22 cellular contexts compared by ENCODE assay signal in the genomic region with DNA sequence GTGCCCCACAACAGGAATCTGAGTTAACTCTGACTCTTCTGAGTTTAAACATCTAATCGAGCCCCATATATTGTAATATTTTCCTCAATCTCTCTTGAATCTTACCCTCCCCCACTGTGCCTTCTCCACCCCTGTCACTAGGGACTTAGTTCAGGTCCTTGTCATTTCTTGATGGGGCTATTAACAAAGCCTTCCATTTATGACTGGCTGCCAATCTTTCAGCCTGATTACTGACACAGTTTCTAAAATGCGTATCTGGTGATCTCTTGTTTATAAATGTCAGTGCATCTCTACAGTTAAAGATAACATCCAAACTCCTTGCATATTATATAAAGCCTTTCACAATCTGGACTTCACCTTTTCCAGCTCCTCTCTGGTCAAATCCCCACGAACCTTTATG.
"Had no signal": no experiment of that assay in that cellular context is flagged by ENCODE, and none has a peak within 500 bp of the region (broad histone marks: within the 10 kb centered on the region; RNA-seq: fewer than 3 reads in every experiment).

No MANE protein-coding gene starts in this region.

- H3K36me3 ChIP-seq: colonic mucosa, esophagus muscularis mucosa, esophagus squamous epithelium, gastrocnemius medialis, gastroesophageal sphincter, heart left ventricle, heart right ventricle had no signal

- H3K27ac ChIP-seq: colonic mucosa, coronary artery, epithelial cell of prostate, esophagus muscularis mucosa, esophagus squamous epithelium, foreskin keratinocyte, gastrocnemius medialis, gastroesophageal sphincter, heart left ventricle, heart right ventricle had no signal

- H3K4me3 ChIP-seq: colonic mucosa, coronary artery, dorsolateral prefrontal cortex, esophagus muscularis mucosa, esophagus squamous epithelium, gastrocnemius medialis, gastroesophageal sphincter, heart left ventricle, heart right ventricle had no signal

- DNase-seq: colonic mucosa; cortex of kidney; dermis blood vessel endothelial cell; dorsolateral prefrontal cortex; effector CD4-positive, alpha-beta T cell; effector CD8-positive, alpha-beta T cell; effector memory CD4-positive, alpha-beta T cell; effector memory CD8-positive, alpha-beta T cell; endodermal cell; erythroblast; esophagus squamous epithelium; foreskin fibroblast; gastrocnemius medialis; glutamatergic neuron; head of caudate nucleus; heart left ventricle; heart right ventricle had no signal

- H3K27me3 ChIP-seq: colonic mucosa, dorsolateral prefrontal cortex, esophagus muscularis mucosa, esophagus squamous epithelium, foreskin keratinocyte, gastrocnemius medialis, gastroesophageal sphincter, heart left ventricle, heart right ventricle had no signal

- H3K9me3 ChIP-seq: colonic mucosa, esophagus muscularis mucosa, esophagus squamous epithelium, gastrocnemius medialis, gastroesophageal sphincter, heart left ventricle, heart right ventricle had no signal
